21 cellular contexts compared by ENCODE assay signal in genomic region chr10:123146892-123147634, GRCh38. TPM values are rescaled to one million over a fixed set of nuclear protein-coding genes. Genes with fewer than 3 reads are reported as not detected.
DNase-seq lines count a peak whose midpoint lies in the region; ATAC-seq, FAIRE-seq and TF ChIP-seq lines count a peak whose summit lies in the region.
"Had no signal": no experiment of that assay in that cellular context is flagged by ENCODE, and none has a peak within 500 bp of the region (broad histone marks: within the 10 kb centered on the region; RNA-seq: fewer than 3 reads in every experiment).

No MANE protein-coding gene starts in this region.

- POLR2A ChIA-PET in OCI-LY7 (lab: Charles Lee) (no interaction called here), endothelial cell of umbilical vein (lab: Charles Lee) (no interaction called here)

- H3K27ac Mint-ChIP-seq in stimulated activated naive CD8-positive, alpha-beta T cell treated with anti-CD3 and anti-CD28 coated beads, Interleukin-15, amount 100 ng/mL, for 72 hours: no peak overlapping the region
- H3K27ac Mint-ChIP-seq: stimulated activated memory B cell treated with anti-CD40 and anti-IgM and Interleukin-4, amounts not matched to agents 10 μg/mL and 1 μg/mL and 100 μg/mL, for 72 hours had no signal

- H3K9ac ChIP-seq in mammary epithelial cell (ENCODE audit: insufficient read depth, low read length) (no peak overlapping the region), endothelial cell of umbilical vein (replicated peaks; ENCODE audit: extremely low read depth, insufficient read depth, low read length) (no peak overlapping the region), Karpas-422 (ENCODE audit: low read length) (no peak overlapping the region)

- H3K27ac ChIP-seq in mammary epithelial cell (ENCODE audit: insufficient read depth, low read depth, low read length) (no peak overlapping the region), breast epithelium (no peak overlapping the region), OCI-LY7 (ENCODE audit: low read depth, low read length, poor library complexity, severe bottlenecking) (no peak overlapping the region), endothelial cell of umbilical vein (ENCODE audit: insufficient read depth, low read depth, low read length) (no peak overlapping the region), Karpas-422 (ENCODE audit: low read length) (no peak overlapping the region)
- H3K27ac ChIP-seq: C4-2B, gastroesophageal sphincter, HL-60, SJCRH30, vagina, VCaP had no signal

- no peaks in the 10 kb centered on the region for H3K9me2 ChIP-seq in OCI-LY7 (ENCODE audit: insufficient read depth, low read length)
- H3K9me2 ChIP-seq in Karpas-422 (replicated peaks; ENCODE audit: insufficient read depth, low read length): no peaks in the 10 kb centered on the region

- H2AFZ ChIP-seq in mammary epithelial cell (ENCODE audit: low read depth, low read length) (no peak overlapping the region), OCI-LY7 (ENCODE audit: low read length) (no peak overlapping the region), endothelial cell of umbilical vein (ENCODE audit: low read depth, low read length) (no peak overlapping the region), Karpas-422 (ENCODE audit: low read length) (no peak overlapping the region)

- H3K9me1 ChIP-seq in endothelial cell of umbilical vein (replicated peaks; ENCODE audit: control insufficient read depth, extremely low read depth, insufficient read depth, low read length): no peaks in the 10 kb centered on the region

- H3K4me3 ChIP-seq in mammary epithelial cell (replicated peaks in 1 of 3; ENCODE audit: insufficient read depth in 1 of 3, low read depth in 2 of 3, low read length in 3 of 3) (no peak overlapping the region), breast epithelium (no peak overlapping the region), OCI-LY7 (ENCODE audit: low read depth, low read length, poor library complexity, severe bottlenecking) (peak overlapping the region; percentile 61), endothelial cell of umbilical vein (replicated peaks in 1 of 3; ENCODE audit: insufficient read depth in 1 of 3, low read depth in 1 of 3, low read length in 3 of 3) (no peak overlapping the region), Karpas-422 (ENCODE audit: low read length) (no peak overlapping the region)
- H3K4me3 ChIP-seq: SJCRH30 had no signal

- ATAC-seq in stimulated activated naive CD8-positive, alpha-beta T cell treated with anti-CD3 and anti-CD28 coated beads, Interleukin-15, amount 100 ng/mL, for 72 hours: no peak
- no peak for ATAC-seq in HG02970 (IDR thresholded peaks at IDR 0.05; ENCODE audit: low FRiP score, unreplicated experiment)
- ATAC-seq: gastroesophageal sphincter; sciatic nerve; stimulated activated memory B cell treated with anti-CD40 and anti-IgM and Interleukin-4, amounts not matched to agents 10 μg/mL and 1 μg/mL and 100 μg/mL, for 72 hours had no signal

- WGBS in mammary epithelial cell (ENCODE audit: low coverage, missing lambda C conversion rate): 26% methylated on average over 19 of the region's 24 CpGs

- FAIRE-seq in endothelial cell of umbilical vein (lab: Jason Lieb, UNC): no peak
- FAIRE-seq: H54 had no signal

- BruUV-seq in mammary epithelial cell (replicated peaks; lab: Mats Ljungman, UMichigan): no TSS peak
- BruUV-seq in OCI-LY7 (replicated peaks; lab: Mats Ljungman, UMichigan): no TSS peak
- BruUV-seq in endothelial cell of umbilical vein (replicated peaks; lab: Mats Ljungman, UMichigan): no TSS peak

- dilution Hi-C loops in mammary epithelial cell (cut with HindIII; ENCODE audit: low sequenced_read_pairs): loop anchor here (25.0 kb wide), 1 partner anchor 415 kb away; no protein-coding TSS in a partner anchor
- dilution Hi-C loops in endothelial cell of umbilical vein (cut with MboI; ENCODE audit: extremely low pct_ligation_motif_present, low sequenced_read_pairs): no loop called here

- CTCF ChIA-PET in mammary epithelial cell (lab: Charles Lee; ENCODE audit: low non-redundant PET) (no interaction called here), OCI-LY7 (lab: Charles Lee; ENCODE audit: unreplicated experiment) (no interaction called here), endothelial cell of umbilical vein (lab: Charles Lee) (no interaction called here)

- peak overlapping the region; percentile 64 to 70 for H3K4me3 Mint-ChIP-seq in stimulated activated naive CD8-positive, alpha-beta T cell treated with anti-CD3 and anti-CD28 coated beads, Interleukin-15, amount 100 ng/mL, for 72 hours
- H3K4me3 Mint-ChIP-seq: stimulated activated memory B cell treated with anti-CD40 and anti-IgM and Interleukin-4, amounts not matched to agents 10 μg/mL and 1 μg/mL and 100 μg/mL, for 72 hours had no signal

- no peaks in the 10 kb centered on the region for H3K79me2 ChIP-seq in mammary epithelial cell (ENCODE audit: insufficient read depth, low read length)
- no peaks in the 10 kb centered on the region for H3K79me2 ChIP-seq in OCI-LY7 (ENCODE audit: insufficient read depth, low read depth, low read length)
- H3K79me2 ChIP-seq in endothelial cell of umbilical vein (ENCODE audit: control insufficient read depth, insufficient read depth, low read length): no peaks in the 10 kb centered on the region
- no peaks in the 10 kb centered on the region for H3K79me2 ChIP-seq in Karpas-422 (ENCODE audit: low read length)

- H3K4me1 ChIP-seq in mammary epithelial cell (ENCODE audit: insufficient read depth, low read length): peaks cover 33% of the 10 kb centered on the region
- H3K4me1 ChIP-seq in breast epithelium: peaks cover 5 to 40% of the 10 kb centered on the region in 2 donors
- peaks cover 14% of the 10 kb centered on the region for H3K4me1 ChIP-seq in OCI-LY7 (ENCODE audit: insufficient read depth, low read length, poor library complexity, severe bottlenecking)
- H3K4me1 ChIP-seq in endothelial cell of umbilical vein (ENCODE audit: control insufficient read depth, extremely low read depth, insufficient read depth, low read length): peaks cover 8% of the 10 kb centered on the region
- peaks cover 9% of the 10 kb centered on the region for H3K4me1 ChIP-seq in Karpas-422 (ENCODE audit: low read length)
- H3K4me1 ChIP-seq: SJCRH30 had no signal

- peaks cover 79% of the 10 kb centered on the region for H3K27me3 ChIP-seq in mammary epithelial cell (ENCODE audit: insufficient read depth, low read length)
- H3K27me3 ChIP-seq in breast epithelium: peaks cover 24 to 100% of the 10 kb centered on the region in 2 donors
- H3K27me3 ChIP-seq in endothelial cell of umbilical vein (ENCODE audit: control insufficient read depth in 2 of 2, insufficient read depth in 2 of 2, low read length in 2 of 2): peaks cover 90 to 99% of the 10 kb centered on the region in 2 experiments
- no peaks in the 10 kb centered on the region for H3K27me3 ChIP-seq in Karpas-422 (ENCODE audit: low read length)
- H3K27me3 ChIP-seq: SJCRH30 had no signal

- no peaks in the 10 kb centered on the region for H3K9me3 ChIP-seq in mammary epithelial cell (replicated peaks; ENCODE audit: insufficient read depth, low read length)
- H3K9me3 ChIP-seq in breast epithelium: no peaks in the 10 kb centered on the region
- H3K9me3 ChIP-seq in OCI-LY7 (ENCODE audit: low read length): no peaks in the 10 kb centered on the region
- H3K9me3 ChIP-seq in endothelial cell of umbilical vein (replicated peaks; ENCODE audit: control insufficient read depth, insufficient read depth, low read length): no peaks in the 10 kb centered on the region
- no peaks in the 10 kb centered on the region for H3K9me3 ChIP-seq in Karpas-422 (ENCODE audit: low read length)
- H3K9me3 ChIP-seq: gastroesophageal sphincter, MG63, SJCRH30, vagina had no signal

- H4K20me1 ChIP-seq in mammary epithelial cell (ENCODE audit: insufficient read depth, low read length) (no peaks in the 10 kb centered on the region), OCI-LY7 (ENCODE audit: insufficient read depth, low read length) (no peaks in the 10 kb centered on the region), endothelial cell of umbilical vein (replicated peaks; ENCODE audit: control insufficient read depth, extremely low read depth, insufficient read depth, low read length) (no peaks in the 10 kb centered on the region), Karpas-422 (ENCODE audit: insufficient read depth, low read depth, low read length) (no peaks in the 10 kb centered on the region)

- no peaks in the 10 kb centered on the region for H3K9me3 Mint-ChIP-seq in stimulated activated naive CD8-positive, alpha-beta T cell treated with anti-CD3 and anti-CD28 coated beads, Interleukin-15, amount 100 ng/mL, for 72 hours

- H3K36me3 ChIP-seq in mammary epithelial cell (ENCODE audit: insufficient read depth, low read length): no peaks in the 10 kb centered on the region
- H3K36me3 ChIP-seq in breast epithelium: no peaks in the 10 kb centered on the region
- H3K36me3 ChIP-seq in OCI-LY7 (ENCODE audit: insufficient read depth, low read length): no peaks in the 10 kb centered on the region
- H3K36me3 ChIP-seq in endothelial cell of umbilical vein (ENCODE audit: control insufficient read depth in 2 of 2, extremely low read depth in 1 of 2, insufficient read depth in 2 of 2, low read length in 2 of 2): no peaks in the 10 kb centered on the region
- H3K36me3 ChIP-seq in Karpas-422 (ENCODE audit: insufficient read depth, low read length): no peaks in the 10 kb centered on the region
- H3K36me3 ChIP-seq: gastroesophageal sphincter, MG63, SJCRH30, vagina had no signal

- H3K27me3 Mint-ChIP-seq in stimulated activated naive CD8-positive, alpha-beta T cell treated with anti-CD3 and anti-CD28 coated beads, Interleukin-15, amount 100 ng/mL, for 72 hours: peaks cover 88% of the 10 kb centered on the region

- H3K4me2 ChIP-seq in mammary epithelial cell (ENCODE audit: insufficient read depth, low read depth, low read length) (peak overlapping the region; percentile 58), OCI-LY7 (ENCODE audit: low read length) (peak overlapping the region; percentile 66; the same call in 1 of the 2 replicates), endothelial cell of umbilical vein (ENCODE audit: insufficient read depth, low read length) (no peak overlapping the region), Karpas-422 (ENCODE audit: low read depth, low read length, poor library complexity, severe bottlenecking) (no peak overlapping the region)

- TF ChIP-seq POLR2A in breast epithelium (IDR thresholded peaks at IDR 0.05): no peak
- TF ChIP-seq POLR2A in endothelial cell of umbilical vein (IDR thresholded peaks at IDR 0.05; ENCODE audit: low read depth, low read length): no peak

- TF ChIP-seq CTCF in mammary epithelial cell (conservative IDR thresholded peaks at IDR 0.05 in 1 of 2, IDR thresholded peaks at IDR 0.05 in 1 of 2; ENCODE audit: extremely low read depth in 1 of 2, insufficient read depth in 1 of 2, low read depth in 1 of 2, low read length in 2 of 2): no peak
- TF ChIP-seq CTCF in breast epithelium (IDR thresholded peaks at IDR 0.05): no peak
- TF ChIP-seq CTCF in OCI-LY7 (conservative IDR thresholded peaks at IDR 0.05; ENCODE audit: low read length): no peak
- no peak for TF ChIP-seq CTCF in endothelial cell of umbilical vein (IDR thresholded peaks at IDR 0.05; ENCODE audit: extremely low read depth in 1 of 2, insufficient read depth in 1 of 2, low read depth in 1 of 2, low read length in 2 of 2)

- H3K4me1 Mint-ChIP-seq in stimulated activated naive CD8-positive, alpha-beta T cell treated with anti-CD3 and anti-CD28 coated beads, Interleukin-15, amount 100 ng/mL, for 72 hours: peaks cover 79% of the 10 kb centered on the region

- intact Hi-C loops in mammary epithelial cell (cut with micrococcal nuclease) (loop anchor here (5.0 kb wide), 1 partner anchor 140 kb away; no protein-coding TSS in a partner anchor), breast epithelium (cut with DNase I; ENCODE audit: low total_unique reads) (no loop called here), OCI-LY7 (cut with micrococcal nuclease; ENCODE audit: unreplicated experiment) (loop anchor here (5.0 kb wide), 1 partner anchor 390 kb away; no protein-coding TSS in a partner anchor), endothelial cell of umbilical vein (cut with micrococcal nuclease) (no loop called here)

- DNase-seq in mammary epithelial cell (no peak), breast epithelium (ENCODE audit: low spot score in 2 of 2) (no peak), OCI-LY7 (ENCODE audit: low spot score) (no peak), endothelial cell of umbilical vein (ENCODE audit: low read depth, low spot score) (no peak), Karpas-422 (no peak), DMS79 treated with DMSO at 0.1 percent for 48 hours (lab: John Stamatoyannopoulos, UW) (no peak)
- no peak for DNase-seq in stimulated activated naive CD8-positive, alpha-beta T cell treated with anti-CD3 and anti-CD28 coated beads, Interleukin-15, amount 100 ng/mL, for 72 hours
- DNase-seq: kidney glomerular epithelial cell; SJCRH30; stimulated activated CD4-positive, alpha-beta T cell treated with anti-CD3 and anti-CD28 coated beads, Interleukin-4, amount 100 ng/mL, for 1 hour had no signal

- in situ Hi-C loops in mammary epithelial cell (cut with MboI; ENCODE audit: low sequenced_read_pairs in 2 of 2): loop anchor here (10.0 to 25.0 kb wide), 3 partner anchors 238 to 815 kb away; no protein-coding TSS in a partner anchor

RNA-seq across cellular contexts. Expression of gene HMX2, which starts 0.9 kb away (rescaled TPM):
- total RNA-seq in mammary epithelial cell (not detected), breast epithelium (not detected), OCI-LY7 (2022) (1.7 and 2.4 TPM in 2 replicates), endothelial cell of umbilical vein (not detected in 2 replicates)
- polyA plus RNA-seq in mammary epithelial cell (not detected), endothelial cell of umbilical vein (not detected in 2 replicates)
- polyA minus RNA-seq in mammary epithelial cell (not detected), endothelial cell of umbilical vein (not detected in 2 replicates)
- total RNA-seq in OCI-LY7 (2014; rRNA removed; shearing (Covaris generic)): 1.2 and 2.0 TPM in 2 replicates
- not detected in 2 replicates for polyA plus RNA-seq in endothelial cell of umbilical vein (2011; cell fraction: cytosol; rRNA removed)
- polyA plus RNA-seq in endothelial cell of umbilical vein (2011; cell fraction: nucleus; rRNA removed): not detected in 2 replicates
- not detected in 2 replicates for polyA plus RNA-seq in endothelial cell of umbilical vein (2012)
- polyA minus RNA-seq in endothelial cell of umbilical vein (2011; cell fraction: cytosol; rRNA and poly(A)+ RNA removed): not detected
- not detected in 2 replicates for polyA minus RNA-seq in endothelial cell of umbilical vein (2011; cell fraction: nucleus; rRNA and poly(A)+ RNA removed)
- not detected in 2 replicates for total RNA-seq in Karpas-422 (2014; rRNA removed; shearing (Covaris generic); ENCODE audit: low replicate concordance)
- total RNA-seq: cardiac septum, gastroesophageal sphincter, sciatic nerve, SJCRH30, vagina had no signal

RNA-seq across cellular contexts. Expression of gene BUB3, which starts 7.1 kb away (rescaled TPM):
- total RNA-seq in mammary epithelial cell (100 to 1,000 TPM; 137 to 158 TPM), breast epithelium (100 to 1,000 TPM in 1 of 3 donors, 10 to 100 TPM in 2; 96.4 to 100 (median 98.1) TPM), OCI-LY7 (2022) (312 and 335 TPM in 2 replicates), endothelial cell of umbilical vein (178 and 193 TPM in 2 replicates)
- polyA plus RNA-seq in mammary epithelial cell (237 TPM), endothelial cell of umbilical vein (128 and 156 TPM in 2 replicates)
- polyA minus RNA-seq in mammary epithelial cell (253 TPM), endothelial cell of umbilical vein (238 and 313 TPM in 2 replicates)
- 437 and 526 TPM in 2 replicates for total RNA-seq in OCI-LY7 (2014; rRNA removed; shearing (Covaris generic))
- polyA plus RNA-seq in endothelial cell of umbilical vein (2011; cell fraction: cytosol; rRNA removed): 168 and 174 TPM in 2 replicates
- polyA plus RNA-seq in endothelial cell of umbilical vein (2011; cell fraction: nucleus; rRNA removed): 230 and 247 TPM in 2 replicates
- 143 and 224 TPM in 2 replicates for polyA plus RNA-seq in endothelial cell of umbilical vein (2012)
- polyA minus RNA-seq in endothelial cell of umbilical vein (2011; cell fraction: cytosol; rRNA and poly(A)+ RNA removed): 207 TPM
- 170 and 216 TPM in 2 replicates for polyA minus RNA-seq in endothelial cell of umbilical vein (2011; cell fraction: nucleus; rRNA and poly(A)+ RNA removed)
- total RNA-seq in Karpas-422 (2014; rRNA removed; shearing (Covaris generic); ENCODE audit: low replicate concordance): 183 and 393 TPM in 2 replicates

RNA-seq across cellular contexts. Expression of gene HMX3, which starts 11.3 kb away (rescaled TPM):
- total RNA-seq in mammary epithelial cell: under 1 TPM in 1 of 2 donors, not detected in 1; 0.26 TPM
- not detected for polyA plus RNA-seq in mammary epithelial cell
- polyA minus RNA-seq in mammary epithelial cell: not detected
- total RNA-seq in breast epithelium: not detected
- 0.44 TPM in 1 of 2 replicates, not detected in the other for total RNA-seq in OCI-LY7 (2014; rRNA removed; shearing (Covaris generic))
- total RNA-seq in OCI-LY7 (2022): not detected in 2 replicates
- total RNA-seq in endothelial cell of umbilical vein: not detected in 2 replicates
- not detected in 2 replicates for polyA plus RNA-seq in endothelial cell of umbilical vein
- polyA plus RNA-seq in endothelial cell of umbilical vein (2011; cell fraction: cytosol; rRNA removed): not detected in 2 replicates
- not detected in 2 replicates for polyA plus RNA-seq in endothelial cell of umbilical vein (2011; cell fraction: nucleus; rRNA removed)
- not detected in 2 replicates for polyA plus RNA-seq in endothelial cell of umbilical vein (2012)
- 0.17 TPM in 1 of 2 replicates, not detected in the other for polyA minus RNA-seq in endothelial cell of umbilical vein
- polyA minus RNA-seq in endothelial cell of umbilical vein (2011; cell fraction: cytosol; rRNA and poly(A)+ RNA removed): not detected
- not detected in 2 replicates for polyA minus RNA-seq in endothelial cell of umbilical vein (2011; cell fraction: nucleus; rRNA and poly(A)+ RNA removed)
- not detected in 2 replicates for total RNA-seq in Karpas-422 (2014; rRNA removed; shearing (Covaris generic); ENCODE audit: low replicate concordance)
- total RNA-seq: cardiac septum, sciatic nerve, vagina had no signal

Comparison
In these comparisons a context has a peak if more than half of its experiments do, and no peak if none do; other contexts are left out.
1. intact Hi-C loops: an anchor here in mammary epithelial cell (5.0 kb wide) and OCI-LY7 (5.0 kb wide); none called in breast epithelium and endothelial cell of umbilical vein.
2. H3K4me2 ChIP-seq: peak in mammary epithelial cell (single experiment) and OCI-LY7 (single experiment); none in endothelial cell of umbilical vein (single experiment) and Karpas-422 (single experiment).